10 cellular contexts compared by ENCODE assay signal in genomic region chr10:71981024-71981867, GRCh38. TPM values are rescaled to one million over a fixed set of nuclear protein-coding genes. Genes with fewer than 3 reads are reported as not detected.
DNase-seq lines count a peak whose midpoint lies in the region; ATAC-seq, FAIRE-seq and TF ChIP-seq lines count a peak whose summit lies in the region.
"Had no signal": no experiment of that assay in that cellular context is flagged by ENCODE, and none has a peak within 500 bp of the region (broad histone marks: within the 10 kb centered on the region; RNA-seq: fewer than 3 reads in every experiment).

No MANE protein-coding gene starts in this region.

- peaks cover 0 to 6% (median 2%) of the 10 kb centered on the region in 4 donors for H3K4me1 Mint-ChIP-seq in naive thymus-derived CD8-positive, alpha-beta T cell
- H3K4me1 Mint-ChIP-seq in Caco-2 (ENCODE audit: low read depth, unreplicated experiment), result peaks cover 33% of the 10 kb centered on the region

- H3K9me3 ChIP-seq in A673 (ENCODE audit: low read depth, low read length, poor library complexity, severe bottlenecking) (no peaks in the 10 kb centered on the region), SK-N-SH (no peaks in the 10 kb centered on the region), Caco-2 (no peaks in the 10 kb centered on the region)

- H3K36me3 ChIP-seq in A673 (ENCODE audit: insufficient read depth, low read length, poor library complexity, severe bottlenecking) (no peaks in the 10 kb centered on the region), SK-N-SH (replicated peaks in 1 of 2; ENCODE audit: control insufficient read depth in 1 of 2, insufficient read depth in 2 of 2, low read length in 1 of 2) (peaks cover 0 to 5% of the 10 kb centered on the region in 2 experiments), Caco-2 (ENCODE audit: control insufficient read depth, insufficient read depth, low read length) (no peaks in the 10 kb centered on the region; the same call in 1 of the 2 replicates)

- no peak overlapping the region for H3K4me3 Mint-ChIP-seq in naive thymus-derived CD8-positive, alpha-beta T cell
- H3K4me3 Mint-ChIP-seq in Caco-2 (ENCODE audit: unreplicated experiment), result no peak overlapping the region

- peaks cover 87% of the 10 kb centered on the region for H3K79me2 ChIP-seq in SK-N-SH (ENCODE audit: insufficient read depth)

- H3K27me3 Mint-ChIP-seq in naive thymus-derived CD8-positive, alpha-beta T cell, result no peaks in the 10 kb centered on the region
- no peaks in the 10 kb centered on the region for H3K27me3 Mint-ChIP-seq in Caco-2 (ENCODE audit: insufficient read depth, unreplicated experiment)

- H2AFZ ChIP-seq in SK-N-SH (ENCODE audit: low read depth), result no peak overlapping the region

- H3K27ac ChIP-seq in A673 (ENCODE audit: low read depth, low read length, poor library complexity, severe bottlenecking) (peak overlapping the region; percentile 37), SK-N-SH (ENCODE audit: low read depth in 2 of 2, low read length in 1 of 2) (no peak overlapping the region)

- no peak for ATAC-seq in naive thymus-derived CD8-positive, alpha-beta T cell
- no peak for ATAC-seq in HG02885 (IDR thresholded peaks at IDR 0.05; ENCODE audit: poor library complexity, unreplicated experiment)

- 85% methylated on average over 10 of the region's 14 CpGs for WGBS in SK-N-SH (ENCODE audit: low lambda C conversion rate)

- BruUV-seq in A673 (replicated peaks; lab: Mats Ljungman, UMichigan) (no TSS peak), Caco-2 (replicated peaks; lab: Mats Ljungman, UMichigan) (no TSS peak)

- no peak overlapping the region for H3K9ac ChIP-seq in SK-N-SH

- H3F3A ChIP-seq in SK-N-SH (replicated peaks; ENCODE audit: insufficient read depth), result peaks cover 4% of the 10 kb centered on the region

- no peak for TF ChIP-seq CTCF in A673 (conservative IDR thresholded peaks at IDR 0.05; ENCODE audit: low read depth, low read length)
- no peak for TF ChIP-seq CTCF in SK-N-SH (IDR thresholded peaks at IDR 0.05)
- no peak for TF ChIP-seq CTCF in Caco-2 (IDR thresholded peaks at IDR 0.05; ENCODE audit: insufficient read depth in 1 of 2, low read depth in 1 of 2, low read length in 1 of 2, severe bottlenecking in 1 of 2, unreplicated experiment in 1 of 2)

- no peak for TF ChIP-seq RAD21 in SK-N-SH (IDR thresholded peaks at IDR 0.05; ENCODE audit: low read length)

- POLR2A ChIA-PET in A673 (lab: Charles Lee; ENCODE audit: low non-redundant PET), result no interaction called here
- POLR2A ChIA-PET in SK-N-SH (lab: Yijun Ruan, JAX), result no interaction called here
- POLR2A ChIA-PET in naive thymus-derived CD8-positive, alpha-beta T cell (lab: Charles Lee), result no interaction called here
- POLR2A ChIA-PET in Caco-2 (lab: Charles Lee), result no interaction called here

- intact Hi-C loops in A673 (cut with micrococcal nuclease; ENCODE audit: unreplicated experiment), result no loop called here
- intact Hi-C loops in Caco-2 (cut with micrococcal nuclease; ENCODE audit: unreplicated experiment), result loop anchor here (5.0 kb wide), 1 partner anchor 66 kb away; no protein-coding TSS in a partner anchor

- H4K20me1 ChIP-seq in SK-N-SH (ENCODE audit: insufficient read depth), result no peaks in the 10 kb centered on the region

- FAIRE-seq in frontal cortex (lab: Jason Lieb, UNC), result no peak

- no peak for TF ChIP-seq EP300 in SK-N-SH (IDR thresholded peaks at IDR 0.05; ENCODE audit: borderline replicate concordance in 1 of 2, low read depth in 1 of 2, low read length in 1 of 2)

- H3K36me3 Mint-ChIP-seq in naive thymus-derived CD8-positive, alpha-beta T cell, result no peaks in the 10 kb centered on the region
- peaks cover 39% of the 10 kb centered on the region for H3K36me3 Mint-ChIP-seq in Caco-2 (ENCODE audit: insufficient read depth, unreplicated experiment)

- H3K9me3 Mint-ChIP-seq in naive thymus-derived CD8-positive, alpha-beta T cell, result no peaks in the 10 kb centered on the region
- H3K9me3 Mint-ChIP-seq in Caco-2 (ENCODE audit: unreplicated experiment), result no peaks in the 10 kb centered on the region

- H3K4me3 ChIP-seq in A673 (ENCODE audit: low read depth, low read length, poor library complexity, severe bottlenecking) (no peak overlapping the region), SK-N-SH (ENCODE audit: low read depth in 2 of 2, low read length in 1 of 2) (no peak overlapping the region), Caco-2 (ENCODE audit: low read depth, low read length) (no peak overlapping the region)

- H3K9me2 ChIP-seq in SK-N-SH, result no peaks in the 10 kb centered on the region

- no peak overlapping the region for H3K4me2 ChIP-seq in SK-N-SH

- no peak overlapping the region for H3K27ac Mint-ChIP-seq in naive thymus-derived CD8-positive, alpha-beta T cell
- no peak overlapping the region for H3K27ac Mint-ChIP-seq in Caco-2 (ENCODE audit: unreplicated experiment)

- CTCF ChIA-PET in A673 (lab: Charles Lee) (no interaction called here), SK-N-SH (lab: Yijun Ruan, JAX) (interaction anchor here (1.1 to 2.7 kb wide), 6 partner anchors 9 to 85 kb away, joined by 3 to 10 read pairs (median 6); no protein-coding TSS in a partner anchor), Caco-2 (lab: Charles Lee) (interaction anchor here (1.4 kb wide), 1 partner anchor 67 kb away, joined by 5 read pairs; no protein-coding TSS in a partner anchor)

- DNase-seq in A673 (ENCODE audit: low spot score) (peak; percentile 63), SK-N-SH (peak; percentile 47), frontal cortex (ENCODE audit: low spot score in 2 of 2) (peak; percentile 59 to 65), nucleus accumbens (lab: John Stamatoyannopoulos, UW) (peak in 55 of 56 donors; percentile 37 to 98 (median 88)), DMS53 treated with DMSO at 0.1 percent for 48 hours (lab: John Stamatoyannopoulos, UW; ENCODE audit: unreplicated experiment) (no peak), Caco-2 (no peak)
- no peak for DNase-seq in naive thymus-derived CD8-positive, alpha-beta T cell
- DNase-seq: activated effector memory CD4-positive, alpha-beta T cell treated with anti-CD3 and anti-CD28 coated beads, Interleukin-2, amount 50 U/mL, for 16 hours; AML-193 had no signal

- peaks cover 28% of the 10 kb centered on the region for H3K4me1 ChIP-seq in A673 (ENCODE audit: insufficient read depth, low read length, poor library complexity, severe bottlenecking)
- H3K4me1 ChIP-seq in SK-N-SH (ENCODE audit: control insufficient read depth in 1 of 2, insufficient read depth in 2 of 2, low read depth in 1 of 2, low read length in 1 of 2), result peaks cover 20 to 40% of the 10 kb centered on the region in 2 experiments; a peak in 3 of 4 replicates
- H3K4me1 ChIP-seq in Caco-2, result peaks cover 23% of the 10 kb centered on the region

- no peaks in the 10 kb centered on the region for H3K27me3 ChIP-seq in A673 (replicated peaks; ENCODE audit: insufficient read depth, low read depth, low read length, poor library complexity)
- H3K27me3 ChIP-seq in SK-N-SH (ENCODE audit: insufficient read depth), result no peaks in the 10 kb centered on the region
- no peaks in the 10 kb centered on the region for H3K27me3 ChIP-seq in Caco-2 (replicated peaks; ENCODE audit: control insufficient read depth, insufficient read depth, low read length)

TF ChIP-seq in SK-N-SH, 30 proteins besides CTCF, POLR2A, EP300 and RAD21 (continues in another document):
- TF ChIP-seq TAF1 (IDR thresholded peaks at IDR 0.05; ENCODE audit: borderline replicate concordance, low read depth, low read length) (no peak), MXI1 (IDR thresholded peaks at IDR 0.05; ENCODE audit: low read depth, low read length) (no peak), SMC3 (IDR thresholded peaks at IDR 0.05; ENCODE audit: low read depth, low read length) (no peak), IRF3 (IDR thresholded peaks at IDR 0.05; ENCODE audit: low read depth, low read length) (no peak), NFIC (IDR thresholded peaks at IDR 0.05; ENCODE audit: borderline replicate concordance) (no peak), MEF2A (IDR thresholded peaks at IDR 0.05; ENCODE audit: borderline replicate concordance, low read depth) (no peak), JUND (IDR thresholded peaks at IDR 0.05) (no peak), NRF1 (IDR thresholded peaks at IDR 0.05; ENCODE audit: low read depth, low read length) (no peak), RXRA (IDR thresholded peaks at IDR 0.05; ENCODE audit: borderline replicate concordance, low read depth) (no peak), FOXJ3 (CRISPR knock-in tag; IDR thresholded peaks at IDR 0.05) (no peak), FOSL2 (IDR thresholded peaks at IDR 0.05; ENCODE audit: borderline replicate concordance, low read depth) (no peak), ELF1 (IDR thresholded peaks at IDR 0.05) (no peak), SIN3A (IDR thresholded peaks at IDR 0.05; ENCODE audit: borderline replicate concordance, low read depth, low read length) (no peak), POLR2AphosphoS5 (IDR thresholded peaks at IDR 0.05; ENCODE audit: low read depth, low read length) (no peak), MAX (IDR thresholded peaks at IDR 0.05; ENCODE audit: low read depth) (no peak), USF1 (IDR thresholded peaks at IDR 0.05; ENCODE audit: borderline replicate concordance, low read depth) (no peak)

RNA-seq across cellular contexts. Expression of gene CHST3, which starts 17.1 kb away (rescaled TPM):
- total RNA-seq in A673 (2021) (8.7 and 10.0 TPM in 2 replicates), frontal cortex (3.3 TPM), Caco-2 (2022) (40.9 and 46.0 TPM in 2 replicates)
- polyA plus RNA-seq in SK-N-SH (2012; rRNA removed), result 6.0 and 6.1 TPM in 2 replicates
- polyA plus RNA-seq in SK-N-SH (2012; cell fraction: cytosol; rRNA removed), result 4.1 and 5.6 TPM in 2 replicates
- polyA plus RNA-seq in SK-N-SH (2012; cell fraction: nucleus; rRNA removed), result 5.7 and 6.8 TPM in 2 replicates
- not detected for total RNA-seq in naive thymus-derived CD8-positive, alpha-beta T cell
- polyA plus RNA-seq in naive thymus-derived CD8-positive, alpha-beta T cell, result not detected

Comparison
In these comparisons a context has a peak if more than half of its experiments do, and no peak if none do; other contexts are left out.
1. DNase-seq: peak in A673 (single experiment), SK-N-SH (single experiment), frontal cortex (2 of 2) and nucleus accumbens (55 of 56); none in DMS53 treated with DMSO at 0.1 percent for 48 hours (single experiment), naive thymus-derived CD8-positive, alpha-beta T cell (0 of 10) and Caco-2 (0 of 2).